ENCODE assay signal across 20 cellular contexts in genomic region chr11:38392176-38392575, GRCh38.
A peak's percentile ranks its signal among the peaks of the same experiment; 100 is the strongest.
DNase-seq lines count a peak whose midpoint lies in the region; ATAC-seq and TF ChIP-seq lines count a peak whose summit lies in the region.
"Had no signal": no experiment of that assay in that cellular context is flagged by ENCODE, and none has a peak within 500 bp of the region (broad histone marks: within the 10 kb centered on the region; RNA-seq: fewer than 3 reads in every experiment).

No MANE protein-coding gene starts in this region.

- no peak overlapping the region for H2BK15ac ChIP-seq in H9 (ENCODE audit: low read depth, low read length)

- H2BK20ac ChIP-seq in H9 (ENCODE audit: low read depth, low read length, poor library complexity, severe bottlenecking), result no peak overlapping the region

- H3K36me3 Mint-ChIP-seq in H9 (ENCODE audit: insufficient read depth in 1 of 3, low read depth in 3 of 3) (peaks cover 0 to 4% (median 0%) of the 10 kb centered on the region in 3 experiments; a peak in 2 of 7 replicates), osteocyte (ENCODE audit: unreplicated experiment) (no peaks in the 10 kb centered on the region), neural progenitor cell (no peaks in the 10 kb centered on the region)

- H3K56ac ChIP-seq in H9 (ENCODE audit: insufficient read length, low read depth, low read length), result no peak overlapping the region

- H3K9me3 ChIP-seq in H9 (ENCODE audit: control insufficient read depth, low read depth, low read length) (no peaks in the 10 kb centered on the region), mammary epithelial cell (replicated peaks; ENCODE audit: insufficient read depth, low read length) (no peaks in the 10 kb centered on the region), heart left ventricle (peaks cover 0 to 7% (median 0%) of the 10 kb centered on the region in 12 donors), neural progenitor cell (ENCODE audit: low read depth) (no peaks in the 10 kb centered on the region)
- H3K9me3 ChIP-seq: HAP-1 had no signal

- dilution Hi-C loops in mammary epithelial cell (cut with HindIII; ENCODE audit: low sequenced_read_pairs), result no loop called here

- H3K9ac ChIP-seq in H9 (ENCODE audit: extremely low read depth, insufficient read length, low read length), result no peak overlapping the region
- H3K9ac ChIP-seq in mammary epithelial cell (ENCODE audit: insufficient read depth, low read length), result no peak overlapping the region
- no peak overlapping the region for H3K9ac ChIP-seq in neural progenitor cell

- no peak overlapping the region for H4K8ac ChIP-seq in H9 (replicated peaks; ENCODE audit: insufficient read length, low read depth, low read length)

- H3K4ac ChIP-seq in H9 (ENCODE audit: low read depth, low read length), result no peak overlapping the region

- no peak overlapping the region for H2BK5ac ChIP-seq in H9 (ENCODE audit: insufficient read length, low read length)

- no peak overlapping the region for H2BK12ac ChIP-seq in H9 (ENCODE audit: insufficient read length, low read depth, low read length)

- H3K4me1 ChIP-seq in H9 (ENCODE audit: insufficient read depth, low read length) (no peaks in the 10 kb centered on the region; the same call in 1 of the 2 replicates), mammary epithelial cell (ENCODE audit: insufficient read depth, low read length) (no peaks in the 10 kb centered on the region), heart left ventricle (no peaks in the 10 kb centered on the region), neural progenitor cell (no peaks in the 10 kb centered on the region)
- H3K4me1 ChIP-seq: HAP-1 had no signal

- TF ChIP-seq CTCF in H9 (conservative IDR thresholded peaks at IDR 0.05), result no peak
- TF ChIP-seq CTCF in mammary epithelial cell (conservative IDR thresholded peaks at IDR 0.05 in 1 of 2, IDR thresholded peaks at IDR 0.05 in 1 of 2; ENCODE audit: extremely low read depth in 1 of 2, insufficient read depth in 1 of 2, low read depth in 1 of 2, low read length in 2 of 2), result no peak
- no peak for TF ChIP-seq CTCF in osteocyte (IDR thresholded peaks at IDR 0.05)
- TF ChIP-seq CTCF in heart left ventricle (IDR thresholded peaks at IDR 0.05), result no peak
- TF ChIP-seq CTCF in neural progenitor cell (IDR thresholded peaks at IDR 0.05), result no peak
- TF ChIP-seq CTCF in GM10248 (IDR thresholded peaks at IDR 0.05; ENCODE audit: control extremely low read depth, extremely low read depth, low read depth, missing control alignments), result no peak

- no peak for TF ChIP-seq POLR2A in heart left ventricle (IDR thresholded peaks at IDR 0.05)

- WGBS in H9 (ENCODE audit: extremely low coverage, insufficient read length, low lambda C conversion rate), result no CpG with 5 or more reads among the region's 1 CpG
- 94% methylated on average over 1 of the region's 1 CpG for WGBS in mammary epithelial cell (ENCODE audit: low coverage, missing lambda C conversion rate)
- 89 to 93% (median 91%) methylated on average over 1 of the region's 1 CpG for WGBS in heart left ventricle, 4 donors

- H3K79me2 ChIP-seq in H9 (ENCODE audit: insufficient read depth, low read length) (no peaks in the 10 kb centered on the region), mammary epithelial cell (ENCODE audit: insufficient read depth, low read length) (no peaks in the 10 kb centered on the region), neural progenitor cell (ENCODE audit: low read depth) (no peaks in the 10 kb centered on the region)

- H3K27ac Mint-ChIP-seq in H9, result peak overlapping the region in 1 of 3 experiments; percentile 46; a peak in 1 of 7 replicates
- peak overlapping the region; percentile 13 for H3K27ac Mint-ChIP-seq in osteocyte (ENCODE audit: unreplicated experiment)
- H3K27ac Mint-ChIP-seq in neural progenitor cell, result no peak overlapping the region
- H3K27ac Mint-ChIP-seq: B cell; CD4-positive, alpha-beta T cell had no signal

- H3K4me1 Mint-ChIP-seq in H9, result peaks cover 9 to 13% of the 10 kb centered on the region in 2 experiments
- peaks cover 6% of the 10 kb centered on the region for H3K4me1 Mint-ChIP-seq in osteocyte (ENCODE audit: unreplicated experiment)
- H3K4me1 Mint-ChIP-seq in neural progenitor cell, result no peaks in the 10 kb centered on the region
- H3K4me1 Mint-ChIP-seq: B cell had no signal

- H3K4me3 ChIP-seq in mammary epithelial cell (replicated peaks in 1 of 3; ENCODE audit: insufficient read depth in 1 of 3, low read depth in 2 of 3, low read length in 3 of 3) (no peak overlapping the region), heart left ventricle (no peak overlapping the region), neural progenitor cell (no peak overlapping the region)
- H3K4me3 ChIP-seq: HAP-1, SK-N-MC had no signal

- no peak overlapping the region for H4K5ac ChIP-seq in H9 (ENCODE audit: insufficient read length, low read depth, low read length)

- H2AFZ ChIP-seq in H9 (ENCODE audit: low read length) (no peak overlapping the region), mammary epithelial cell (ENCODE audit: low read depth, low read length) (no peak overlapping the region), neural progenitor cell (replicated peaks) (no peak overlapping the region)

- no peak overlapping the region for H4K91ac ChIP-seq in H9 (ENCODE audit: insufficient read length, low read depth, low read length)

- no peaks in the 10 kb centered on the region for H4K20me1 ChIP-seq in H9 (ENCODE audit: control insufficient read depth, insufficient read depth, insufficient read length)
- H4K20me1 ChIP-seq in mammary epithelial cell (ENCODE audit: insufficient read depth, low read length), result no peaks in the 10 kb centered on the region
- H4K20me1 ChIP-seq in neural progenitor cell (ENCODE audit: low read depth), result no peaks in the 10 kb centered on the region

- H3K18ac ChIP-seq in H9 (ENCODE audit: insufficient read length, low read depth, low read length), result no peak overlapping the region

- no peaks in the 10 kb centered on the region for H3F3A ChIP-seq in neural progenitor cell (ENCODE audit: low read depth)

- no TSS peak for BruUV-seq in mammary epithelial cell (replicated peaks; lab: Mats Ljungman, UMichigan)

- H3K4me2 ChIP-seq in H9 (ENCODE audit: insufficient read depth, insufficient read length, low read length), result peak overlapping the region; percentile 12
- no peak overlapping the region for H3K4me2 ChIP-seq in mammary epithelial cell (ENCODE audit: insufficient read depth, low read depth, low read length)
- no peak overlapping the region for H3K4me2 ChIP-seq in neural progenitor cell

- ATAC-seq in heart left ventricle, result no peak
- ATAC-seq: Right ventricle myocardium inferior had no signal

- no peak overlapping the region for H3K27ac ChIP-seq in H9 (ENCODE audit: insufficient read length, low read depth, low read length)
- no peak overlapping the region for H3K27ac ChIP-seq in mammary epithelial cell (ENCODE audit: insufficient read depth, low read depth, low read length)
- no peak overlapping the region for H3K27ac ChIP-seq in heart left ventricle
- no peak overlapping the region for H3K27ac ChIP-seq in neural progenitor cell
- H3K27ac ChIP-seq: SK-N-MC had no signal

- no peak overlapping the region for H3K23ac ChIP-seq in H9 (ENCODE audit: insufficient read length, low read depth, low read length)

- no peaks in the 10 kb centered on the region for H3K23me2 ChIP-seq in H9 (ENCODE audit: insufficient read length, low read depth, low read length, poor library complexity, severe bottlenecking)

- POLR2A ChIA-PET in GM10248 (lab: Yijun Ruan, JAX), result no interaction called here

- intact Hi-C loops in mammary epithelial cell (cut with micrococcal nuclease), result no loop called here
- intact Hi-C loops in heart left ventricle (cut with DNase I), result no loop called here

- H3K27me3 ChIP-seq in H9 (ENCODE audit: insufficient read depth, low read length), result no peaks in the 10 kb centered on the region
- H3K27me3 ChIP-seq in mammary epithelial cell (ENCODE audit: insufficient read depth, low read length), result no peaks in the 10 kb centered on the region
- no peaks in the 10 kb centered on the region for H3K27me3 ChIP-seq in heart left ventricle
- no peaks in the 10 kb centered on the region for H3K27me3 ChIP-seq in neural progenitor cell

- in situ Hi-C loops in mammary epithelial cell (cut with MboI; ENCODE audit: low sequenced_read_pairs in 2 of 2), result no loop called here

- DNase-seq in H9, result no peak
- DNase-seq in M059J (ENCODE audit: low read depth), result peak; percentile 51
- DNase-seq in mammary epithelial cell, result peak; percentile 6
- DNase-seq in osteocyte (ENCODE audit: extremely low spot score, unreplicated experiment), result no peak
- DNase-seq in NCI-H2081 (lab: John Stamatoyannopoulos, UW), result no peak
- no peak for DNase-seq in heart left ventricle
- no peak for DNase-seq in neural progenitor cell (ENCODE audit: low spot score)
- no peak for DNase-seq in GM10248 (ENCODE audit: extremely low spot score)
- DNase-seq: ACHN; CD4-positive, alpha-beta T cell; DND-41; KG1; NCI-H1417 treated with DMSO at 0.1 percent for 48 hours; NCI-H2029 treated with DMSO at 0.1 percent for 48 hours; NCI-H345; T-helper 1 cell had no signal

- no peak overlapping the region for H3T11ph ChIP-seq in H9 (ENCODE audit: low read length)

- H3K36me3 ChIP-seq in mammary epithelial cell (ENCODE audit: insufficient read depth, low read length) (no peaks in the 10 kb centered on the region), heart left ventricle (no peaks in the 10 kb centered on the region), neural progenitor cell (no peaks in the 10 kb centered on the region)
- H3K36me3 ChIP-seq: HAP-1 had no signal

- no peaks in the 10 kb centered on the region for H3K79me1 ChIP-seq in H9 (ENCODE audit: insufficient read depth, low read depth, low read length, poor library complexity, severe bottlenecking)

- H3K27me3 Mint-ChIP-seq in H9 (ENCODE audit: low read depth), result no peaks in the 10 kb centered on the region
- no peaks in the 10 kb centered on the region for H3K27me3 Mint-ChIP-seq in osteocyte (ENCODE audit: unreplicated experiment)
- H3K27me3 Mint-ChIP-seq in neural progenitor cell (ENCODE audit: insufficient read depth, low read depth), result no peaks in the 10 kb centered on the region
- H3K27me3 Mint-ChIP-seq: B cell; CD4-positive, alpha-beta T cell had no signal

- no peak overlapping the region for H2BK120ac ChIP-seq in H9 (ENCODE audit: low read depth, low read length, poor library complexity, severe bottlenecking)

- CTCF ChIA-PET in mammary epithelial cell (lab: Charles Lee; ENCODE audit: low non-redundant PET), result no interaction called here
- CTCF ChIA-PET in GM10248 (lab: Yijun Ruan, JAX), result no interaction called here

- H3K14ac ChIP-seq in H9 (ENCODE audit: insufficient read depth, low read length), result no peak overlapping the region

- H3K4me3 Mint-ChIP-seq in H9 (no peak overlapping the region), osteocyte (ENCODE audit: unreplicated experiment) (no peak overlapping the region), neural progenitor cell (no peak overlapping the region)
- H3K4me3 Mint-ChIP-seq: B cell; CD4-positive, alpha-beta T cell had no signal

- H2AK5ac ChIP-seq in H9 (ENCODE audit: insufficient read length, low read length), result no peak overlapping the region

- no peaks in the 10 kb centered on the region for H3K9me3 Mint-ChIP-seq in H9
- H3K9me3 Mint-ChIP-seq in osteocyte (ENCODE audit: unreplicated experiment), result peaks cover 6% of the 10 kb centered on the region
- H3K9me3 Mint-ChIP-seq in neural progenitor cell, result no peaks in the 10 kb centered on the region

Comparison
In these comparisons a context has a peak if more than half of its experiments do, and no peak if none do; other contexts are left out.
1. DNase-seq: peak in M059J (single experiment) and mammary epithelial cell (single experiment); none in H9 (single experiment), osteocyte (single experiment), NCI-H2081 (0 of 2), heart left ventricle (0 of 5), neural progenitor cell (single experiment) and GM10248 (single experiment).